ENCODE assay signal across 7 cellular contexts in the genomic region with DNA sequence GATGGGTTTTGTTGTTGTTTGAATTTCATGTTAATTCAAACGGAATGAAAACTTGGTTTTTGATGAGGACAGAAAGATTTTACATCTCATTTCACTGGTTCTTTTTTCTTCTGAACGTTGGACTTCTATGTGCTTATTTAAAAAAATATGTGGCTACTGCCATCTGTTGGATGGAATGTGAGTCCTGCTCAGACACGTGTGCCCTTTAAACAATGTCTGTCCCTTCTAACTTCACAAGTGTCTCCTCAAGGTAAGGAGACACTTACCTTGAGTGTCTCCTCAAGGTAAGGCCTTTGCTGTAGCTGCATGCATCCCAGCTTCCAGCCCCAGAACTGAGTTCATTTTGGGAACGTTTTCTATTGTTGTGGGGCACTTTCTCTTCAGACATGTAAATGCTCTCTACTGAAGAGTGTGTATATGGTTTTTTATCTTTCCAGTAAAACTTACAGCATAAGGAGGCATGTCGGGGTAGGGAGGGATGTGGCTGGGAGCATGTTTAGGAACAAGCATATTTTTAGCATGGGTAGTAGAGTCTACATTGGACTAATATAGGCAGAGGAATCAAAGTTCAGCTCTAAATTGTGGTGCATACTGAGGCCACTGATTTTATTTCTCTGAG.
DNase-seq lines count a peak whose midpoint lies in the region; ATAC-seq, FAIRE-seq and TF ChIP-seq lines count a peak whose summit lies in the region.

No MANE protein-coding gene starts in this region.

- no peaks in the 10 kb centered on the region for H3K27me3 Mint-ChIP-seq in MCF 10A (ENCODE audit: insufficient read depth, unreplicated experiment)
- peaks cover 0 to 2% of the 10 kb centered on the region in 2 donors for H3K27me3 Mint-ChIP-seq in T-cell

- H3K36me3 Mint-ChIP-seq in MCF 10A (ENCODE audit: insufficient read depth, unreplicated experiment): no peaks in the 10 kb centered on the region
- H3K36me3 Mint-ChIP-seq in T-cell: no peaks in the 10 kb centered on the region

- H3K9me3 Mint-ChIP-seq in MCF 10A (ENCODE audit: unreplicated experiment) (peaks cover 26% of the 10 kb centered on the region), T-cell (no peaks in the 10 kb centered on the region)

- TF ChIP-seq CTCF in DOHH2 (IDR thresholded peaks at IDR 0.05; ENCODE audit: low read depth, low read length, poor library complexity, severe bottlenecking) (peak; percentile 63), Loucy (conservative IDR thresholded peaks at IDR 0.05; ENCODE audit: low read length) (peak; percentile 74), MCF 10A (IDR thresholded peaks at IDR 0.05; ENCODE audit: unreplicated experiment) (peak; percentile 40), HepG2 (CRISPR knock-in tag; IDR thresholded peaks at IDR 0.05) (peak; percentile 58)

- H3K9me2 ChIP-seq in DOHH2 (replicated peaks; ENCODE audit: control insufficient read depth, low read length) (no peaks in the 10 kb centered on the region), Loucy (replicated peaks; ENCODE audit: low read depth, low read length) (no peaks in the 10 kb centered on the region)

- H3K79me2 ChIP-seq in DOHH2 (ENCODE audit: control insufficient read depth, low read length) (no peaks in the 10 kb centered on the region), Loucy (ENCODE audit: insufficient read depth, low read length) (no peaks in the 10 kb centered on the region), HepG2 (ENCODE audit: insufficient read depth, low read length) (no peaks in the 10 kb centered on the region)

- TF ChIP-seq RAD21 in HepG2 (CRISPR knock-in tag; IDR thresholded peaks at IDR 0.05): no peak

- POLR2A ChIA-PET in MCF 10A (lab: Yijun Ruan, JAX) (interaction anchor here (0.7 kb wide), 1 partner anchor 56 kb away, joined by 4 read pairs; no protein-coding TSS in a partner anchor), HepG2 (lab: Yijun Ruan, JAX) (no interaction called here), T-cell (lab: Charles Lee) (interaction anchor here in 1 of 2 donors (0.7 kb wide), 1 partner anchor 824 kb away, joined by 3 read pairs; no protein-coding TSS in a partner anchor)

- H3F3A ChIP-seq in DOHH2 (ENCODE audit: control insufficient read depth, insufficient read depth): no peaks in the 10 kb centered on the region
- H3F3A ChIP-seq in Loucy (ENCODE audit: low read depth): no peaks in the 10 kb centered on the region

- H3K27ac ChIP-seq in DOHH2 (ENCODE audit: low read depth, low read length): no peak overlapping the region
- H3K27ac ChIP-seq in HepG2 (ENCODE audit: extremely low read length, insufficient read depth, low read length): no peak overlapping the region

- H3K9me3 ChIP-seq in DOHH2 (ENCODE audit: control insufficient read depth, insufficient read depth, low read length): no peaks in the 10 kb centered on the region
- H3K9me3 ChIP-seq in Loucy (ENCODE audit: insufficient read depth, low read depth, low read length): no peaks in the 10 kb centered on the region
- 0 out of 2 replicates have a peak, but pooled peaks cover 3% of the 10 kb centered on the region for H3K9me3 ChIP-seq in HepG2 (ENCODE audit: low read length)

- H2AFZ ChIP-seq in Loucy (ENCODE audit: low read length) (no peak overlapping the region), HepG2 (ENCODE audit: low read length) (no peak overlapping the region)

- CTCF ChIA-PET in MCF 10A (lab: Yijun Ruan, JAX) (interaction anchor here (0.6 to 1.7 kb wide), 15 partner anchors 12 to 848 kb away, joined by 3 to 6 read pairs (median 3); partner anchors contain the start of gene UBE3A), HepG2 (lab: Yijun Ruan, JAX; ENCODE audit: low intra/inter-chr PET ratio, low total read pairs) (no interaction called here), T-cell (lab: Charles Lee) (interaction anchor here (0.5 to 0.7 kb wide), 5 partner anchors 14 to 1860 kb away, joined by 3 read pairs; no protein-coding TSS in a partner anchor)

- DNase-seq in MCF 10A (ENCODE audit: unreplicated experiment): no peak
- peak; percentile 42 for DNase-seq in HepG2 (ENCODE audit: low spot score)
- DNase-seq in T-cell: no peak
- DNase-seq in GM19240 (ENCODE audit: insufficient read length, low spot score): no peak
- no peak for DNase-seq in cerebellar nuclear complex (lab: John Stamatoyannopoulos, UW)

- H3K4me2 ChIP-seq in DOHH2 (ENCODE audit: low read length) (no peak overlapping the region), Loucy (ENCODE audit: low read depth, low read length, poor library complexity, severe bottlenecking) (no peak overlapping the region), HepG2 (ENCODE audit: low read depth, low read length) (no peak overlapping the region)

- no peak overlapping the region for H3K4me3 ChIP-seq in DOHH2 (ENCODE audit: low read length)
- H3K4me3 ChIP-seq in Loucy (ENCODE audit: low read length, poor library complexity, severe bottlenecking): no peak overlapping the region
- H3K4me3 ChIP-seq in HepG2 (replicated peaks in 1 of 3; ENCODE audit: insufficient read depth in 1 of 3, low read depth in 2 of 3, low read length in 3 of 3): no peak overlapping the region

- H3K27ac Mint-ChIP-seq in MCF 10A (ENCODE audit: low read depth, unreplicated experiment) (no peak overlapping the region), T-cell (no peak overlapping the region)

- H3K4me3 Mint-ChIP-seq in MCF 10A (ENCODE audit: unreplicated experiment) (no peak overlapping the region), T-cell (no peak overlapping the region)

- TF ChIP-seq POLR2A in HepG2 (IDR thresholded peaks at IDR 0.05; ENCODE audit: insufficient read depth in 1 of 2, low read depth in 2 of 2, low read length in 2 of 2): no peak

- in situ Hi-C loops in HepG2 (cut with HindIII; ENCODE audit: extremely low pct_ligation_motif_present, low pct_unique_long_range_greater_than_20kb): loop anchor here (10.0 to 25.0 kb wide), 3 partner anchors 435 to 1373 kb away; no protein-coding TSS in a partner anchor

- TF ChIP-seq EP300 in HepG2 (IDR thresholded peaks at IDR 0.05; ENCODE audit: low read depth in 2 of 2, low read length in 2 of 2) (no peak), HepG2 (CRISPR knock-in tag; IDR thresholded peaks at IDR 0.05; ENCODE audit: borderline replicate concordance) (no peak)

- H3K27me3 ChIP-seq in DOHH2 (ENCODE audit: control insufficient read depth, low read length) (no peaks in the 10 kb centered on the region), Loucy (ENCODE audit: insufficient read depth, low read length, poor library complexity, severe bottlenecking) (no peaks in the 10 kb centered on the region), HepG2 (ENCODE audit: control insufficient read depth in 1 of 2, insufficient read depth in 2 of 2, low read length in 2 of 2) (no peaks in the 10 kb centered on the region)

- peak; percentile 72 for FAIRE-seq in HepG2 (lab: Jason Lieb, UNC)

- BruUV-seq in MCF 10A (replicated peaks; lab: Mats Ljungman, UMichigan) (no TSS peak), HepG2 (replicated peaks; lab: Mats Ljungman, UMichigan) (no TSS peak)

- intact Hi-C loops in MCF 10A (cut with micrococcal nuclease) (no loop called here), HepG2 (cut with micrococcal nuclease; ENCODE audit: unreplicated experiment) (loop anchor here (10.0 kb wide), 2 partner anchors 367 to 1857 kb away; partner anchors contain the start of gene MAGEL2)

- WGBS in HepG2 (ENCODE audit: low lambda C conversion rate): 0% methylated on average over 5 of the region's 5 CpGs

- H3K36me3 ChIP-seq in DOHH2 (ENCODE audit: control insufficient read depth, low read length) (no peaks in the 10 kb centered on the region), Loucy (ENCODE audit: insufficient read depth, low read length) (no peaks in the 10 kb centered on the region), HepG2 (replicated peaks in 1 of 2; ENCODE audit: control insufficient read depth in 1 of 2, insufficient read depth in 2 of 2, low read length in 2 of 2) (no peaks in the 10 kb centered on the region)

- H4K20me1 ChIP-seq in DOHH2 (ENCODE audit: control insufficient read depth, insufficient read depth, low read depth, low read length): no peaks in the 10 kb centered on the region
- no peaks in the 10 kb centered on the region for H4K20me1 ChIP-seq in Loucy (ENCODE audit: insufficient read depth, low read length, poor library complexity, severe bottlenecking)
- no peaks in the 10 kb centered on the region for H4K20me1 ChIP-seq in HepG2 (ENCODE audit: insufficient read depth, low read length)

- H3K9ac ChIP-seq in Loucy (ENCODE audit: low read depth, low read length, poor library complexity, severe bottlenecking): no peak overlapping the region
- H3K9ac ChIP-seq in HepG2 (ENCODE audit: insufficient read depth, low read depth, low read length): no peak overlapping the region

- ATAC-seq in HepG2 (peak; percentile 74), T-cell (replicated peaks in 1 of 4) (no peak)

- H3K4me1 Mint-ChIP-seq in MCF 10A (ENCODE audit: insufficient read depth, unreplicated experiment) (no peaks in the 10 kb centered on the region), T-cell (no peaks in the 10 kb centered on the region)

- H3K4me1 ChIP-seq in DOHH2 (ENCODE audit: control insufficient read depth, low read length) (no peaks in the 10 kb centered on the region), Loucy (ENCODE audit: insufficient read depth, low read length, poor library complexity, severe bottlenecking) (peaks cover 4% of the 10 kb centered on the region), HepG2 (ENCODE audit: insufficient read depth, low read length) (0 out of 2 replicates have a peak, but pooled peaks cover 5% of the 10 kb centered on the region)

TF ChIP-seq in HepG2, 621 proteins besides CTCF, POLR2A, EP300 and RAD21:
- TF ChIP-seq HNF4A (CRISPR knock-in tag; IDR thresholded peaks at IDR 0.05): 0 out of 2 replicates have a peak, but pooled peaks have one; percentile 7
- TF ChIP-seq ZNF160 (CRISPR knock-in tag; IDR thresholded peaks at IDR 0.05): no peak
- TF ChIP-seq TEAD3 (CRISPR knock-in tag; optimal IDR thresholded peaks at IDR 0.05; ENCODE audit: borderline replicate concordance): peak; percentile 99
- TF ChIP-seq SMC3 (IDR thresholded peaks at IDR 0.05; ENCODE audit: low read length): peak; percentile 34; the same call in 1 of the 2 replicates
- no peak for TF ChIP-seq SIX1 (CRISPR knock-in tag; IDR thresholded peaks at IDR 0.05; ENCODE audit: borderline replicate concordance)
- TF ChIP-seq STAG1 (CRISPR knock-in tag; IDR thresholded peaks at IDR 0.05): peak; percentile 78
- TF ChIP-seq, protein P1, sequence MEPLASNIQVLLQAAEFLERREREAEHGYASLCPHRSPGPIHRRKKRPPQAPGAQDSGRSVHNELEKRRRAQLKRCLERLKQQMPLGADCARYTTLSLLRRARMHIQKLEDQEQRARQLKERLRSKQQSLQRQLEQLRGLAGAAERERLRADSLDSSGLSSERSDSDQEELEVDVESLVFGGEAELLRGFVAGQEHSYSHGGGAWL (CRISPR knock-in tag; IDR thresholded peaks at IDR 0.05): no peak
